In genomic region chr2:118800736-118801135, GRCh38 we compare ENCODE assay signal across 26 cellular contexts. TPM values are rescaled to one million over a fixed set of nuclear protein-coding genes. Genes with fewer than 3 reads are reported as not detected.
"Had no signal": no experiment of that assay in that cellular context is flagged by ENCODE, and none has a peak within 500 bp of the region (broad histone marks: within the 10 kb centered on the region; RNA-seq: fewer than 3 reads in every experiment).

No MANE protein-coding gene starts in this region.

- H3K27me3 ChIP-seq: body of pancreas, testis had no signal

- H3K27ac ChIP-seq: body of pancreas, gastroesophageal sphincter, sigmoid colon, spleen, testis, WERI-Rb-1 had no signal

- H3K4me3 ChIP-seq: body of pancreas, gastroesophageal sphincter, sigmoid colon, spleen, testis had no signal

- H3K36me3 ChIP-seq: gastroesophageal sphincter, sigmoid colon, spleen, WERI-Rb-1 had no signal

- H3K9me3 ChIP-seq: body of pancreas, gastroesophageal sphincter, sigmoid colon, spleen, testis had no signal

- DNase-seq: activated CD4-positive, alpha-beta T cell treated with anti-CD3 and anti-CD28 coated beads, Interleukin-2, amount 50 U/mL, for 1 hour; activated CD4-positive, CD25-positive, alpha-beta regulatory T cell treated with anti-CD3 and anti-CD28 coated beads, Interleukin-2, amount 50 U/mL, for 72 hours; activated CD8-positive, alpha-beta T cell treated with anti-CD3 and anti-CD28 coated beads, Interleukin-2, amount 10 ng/mL, durations not matched to agents 7 days and 5 days; amniotic stem cell; body of pancreas; caudate nucleus; dermis blood vessel endothelial cell; effector CD8-positive, alpha-beta T cell; head of caudate nucleus; islet precursor cell; left cardiac atrium; midbrain; natural killer cell; retina; sigmoid colon; spleen; stimulated activated CD4-positive, alpha-beta T cell treated with anti-CD3 and anti-CD28 coated beads, Interleukin-4, amount 100 ng/mL, for 1 hour; stimulated activated naive CD4-positive, alpha-beta T cell; T-helper 1 cell; testis; trophoblast cell; WERI-Rb-1 had no signal

- H3K4me1 ChIP-seq: body of pancreas, gastroesophageal sphincter, sigmoid colon, spleen, testis had no signal

- ATAC-seq: activated CD8-positive, alpha-beta T cell treated with anti-CD3 and anti-CD28 coated beads, Interleukin-2, amount 10 ng/mL, durations not matched to agents 7 days and 5 days; body of pancreas; gastroesophageal sphincter; natural killer cell had no signal

RNA-seq across cellular contexts. Expression of gene EN1, which starts 46.7 kb away (rescaled TPM):
- total RNA-seq: activated CD8-positive, alpha-beta T cell treated with anti-CD3 and anti-CD28 coated beads, Interleukin-2, amount 10 ng/mL, durations not matched to agents 7 days and 5 days; activated T-helper 1 cell treated with anti-CD3 and anti-CD28 coated beads, Interleukin-12 subunit alpha, Interleukin-12 subunit beta, Interleukin-2, Interleukin-4 antibody, amounts not matched to agents 30 ng/mL and 10 ng/mL and 1 ng/mL, durations not matched to agents 14 hours and 24 hours and 36 hours; body of pancreas; dermis blood vessel endothelial cell; left cardiac atrium; liver; natural killer cell; osteocyte; sigmoid colon; spleen had no signal
